ENCODE assay signal across 15 cellular contexts in genomic region chr4:41638203-41638602, GRCh38.
DNase-seq lines count a peak whose midpoint lies in the region; ATAC-seq and TF ChIP-seq lines count a peak whose summit lies in the region.
"Had no signal": no experiment of that assay in that cellular context is flagged by ENCODE, and none has a peak within 500 bp of the region (broad histone marks: within the 10 kb centered on the region; RNA-seq: fewer than 3 reads in every experiment).

No MANE protein-coding gene starts in this region.

- H3K36me3 Mint-ChIP-seq in brain (no peaks in the 10 kb centered on the region), mesothelial cell of epicardium (no peaks in the 10 kb centered on the region), chondrocyte (ENCODE audit: low read depth) (no peaks in the 10 kb centered on the region)
- H3K36me3 Mint-ChIP-seq: IgD-negative memory B cell had no signal

- H3K27me3 Mint-ChIP-seq in brain, result peaks cover 4% of the 10 kb centered on the region
- no peaks in the 10 kb centered on the region for H3K27me3 Mint-ChIP-seq in mesothelial cell of epicardium (ENCODE audit: low read depth)
- H3K27me3 Mint-ChIP-seq in chondrocyte (ENCODE audit: low read depth), result peaks cover 2% of the 10 kb centered on the region

- H3K27me3 ChIP-seq in Peyer's patch, result no peaks in the 10 kb centered on the region

- H3K27ac Mint-ChIP-seq in brain, result peak overlapping the region in 3 of 5 experiments; percentile 4 to 25 (median 5)
- peak overlapping the region; percentile 57 for H3K27ac Mint-ChIP-seq in mesothelial cell of epicardium
- H3K27ac Mint-ChIP-seq in chondrocyte (ENCODE audit: unreplicated experiment), result no peak overlapping the region
- H3K27ac Mint-ChIP-seq: CD4-positive, alpha-beta T cell; H9; IgD-negative memory B cell had no signal

- no peak for TF ChIP-seq POLR2A in Peyer's patch (IDR thresholded peaks at IDR 0.05)

- H3K9ac ChIP-seq in SK-N-MC (ENCODE audit: insufficient read length), result no peak overlapping the region

- DNase-seq in SK-N-MC (ENCODE audit: low read depth, low spot score) (no peak), mesothelial cell of epicardium (ENCODE audit: low spot score in 2 of 2, unreplicated experiment in 2 of 2) (no peak), Peyer's patch (no peak), NCI-H128 (lab: John Stamatoyannopoulos, UW; ENCODE audit: unreplicated experiment) (no peak), left colon (no peak), chondrocyte (ENCODE audit: low spot score) (no peak)
- DNase-seq: ACHN; Caco-2; CD4-positive, alpha-beta T cell; GOT3; H9 had no signal

- no peaks in the 10 kb centered on the region for H3K9me3 ChIP-seq in SK-N-MC (ENCODE audit: low read depth, low read length)
- no peaks in the 10 kb centered on the region for H3K9me3 ChIP-seq in Peyer's patch
- H3K9me3 ChIP-seq: Caco-2 had no signal

- peak overlapping the region; percentile 67 for H3K4me3 ChIP-seq in SK-N-MC
- no peak overlapping the region for H3K4me3 ChIP-seq in Peyer's patch

- no peaks in the 10 kb centered on the region for H3K9me3 Mint-ChIP-seq in brain
- no peaks in the 10 kb centered on the region for H3K9me3 Mint-ChIP-seq in mesothelial cell of epicardium
- no peaks in the 10 kb centered on the region for H3K9me3 Mint-ChIP-seq in chondrocyte (ENCODE audit: low read depth)
- H3K9me3 Mint-ChIP-seq: CD4-positive, alpha-beta T cell; H9 had no signal

- H3K4me3 Mint-ChIP-seq in brain, result peak overlapping the region in 3 of 5 experiments; percentile 13 to 33 (median 33)
- H3K4me3 Mint-ChIP-seq in mesothelial cell of epicardium, result no peak overlapping the region
- no peak overlapping the region for H3K4me3 Mint-ChIP-seq in chondrocyte (ENCODE audit: unreplicated experiment)
- H3K4me3 Mint-ChIP-seq: CD4-positive, alpha-beta T cell; H9; IgD-negative memory B cell had no signal

- H3K36me3 ChIP-seq in SK-N-MC (ENCODE audit: insufficient read depth, low read length), result no peaks in the 10 kb centered on the region
- H3K36me3 ChIP-seq in Peyer's patch, result no peaks in the 10 kb centered on the region

- intact Hi-C loops in left colon (cut with DNase I, micrococcal nuclease), result no loop called here

- no peak for ATAC-seq in left colon
- ATAC-seq: HepG2 had no signal

- H3K27ac ChIP-seq in SK-N-MC (0 out of 2 replicates have a peak overlapping the region, but pooled peaks have one; percentile 34), Peyer's patch (no peak overlapping the region)
- H3K27ac ChIP-seq: C4-2B had no signal

- no peaks in the 10 kb centered on the region for H3K4me1 ChIP-seq in Peyer's patch

- H3K4me1 Mint-ChIP-seq in brain, result peaks cover 40% of the 10 kb centered on the region
- H3K4me1 Mint-ChIP-seq in mesothelial cell of epicardium, result peaks cover 24% of the 10 kb centered on the region
- peaks cover 7% of the 10 kb centered on the region for H3K4me1 Mint-ChIP-seq in chondrocyte (ENCODE audit: low read depth)
- H3K4me1 Mint-ChIP-seq: IgD-negative memory B cell had no signal

- TF ChIP-seq CTCF in brain (conservative IDR thresholded peaks at IDR 0.05) (no peak), mesothelial cell of epicardium (IDR thresholded peaks at IDR 0.05; ENCODE audit: unreplicated experiment) (no peak), Peyer's patch (IDR thresholded peaks at IDR 0.05) (no peak), chondrocyte (IDR thresholded peaks at IDR 0.05) (no peak)

Comparison
In these comparisons a context has a peak if more than half of its experiments do, and no peak if none do; other contexts are left out.
1. H3K4me3 Mint-ChIP-seq: peak in brain (3 of 5); none in mesothelial cell of epicardium (single experiment) and chondrocyte (single experiment).